In genomic region chrX:154096140-154097002, GRCh38 we compare ENCODE assay signal across 8 cellular contexts. TPM values are rescaled to one million over a fixed set of nuclear protein-coding genes. Genes with fewer than 3 reads are reported as not detected.
DNase-seq lines count a peak whose midpoint lies in the region; ATAC-seq and TF ChIP-seq lines count a peak whose summit lies in the region.

No MANE protein-coding gene starts in this region.

- DNase-seq in GM12864 (ENCODE audit: low read depth) (no peak), NCI-H82 (lab: John Stamatoyannopoulos, UW) (peak; percentile 75), iris pigment epithelial cell (ENCODE audit: low read depth) (peak; percentile 27), HEK293T (ENCODE audit: extremely low spot score) (no peak)

- peaks cover 0 to 15% (median 0%) of the 10 kb centered on the region in 5 experiments for H3K9me3 Mint-ChIP-seq in brain
- H3K9me3 Mint-ChIP-seq in stimulated activated memory B cell treated with anti-CD40 and anti-IgM and Interleukin-4, amounts not matched to agents 10 μg/mL and 1 μg/mL and 100 μg/mL, for 72 hours: no peaks in the 10 kb centered on the region

- POLR2A ChIA-PET in HEK293T (lab: Yijun Ruan, JAX): interaction anchor here (0.8 to 1.9 kb wide), 5 partner anchors 13 to 125 kb away, joined by 3 to 6 read pairs (median 4); partner anchors contain the start of gene HCFC1

- peak overlapping the region; percentile 90 to 94 (median 92) for H3K4me3 Mint-ChIP-seq in brain
- peak overlapping the region; percentile 97 for H3K4me3 Mint-ChIP-seq in stimulated activated memory B cell treated with anti-CD40 and anti-IgM and Interleukin-4, amounts not matched to agents 10 μg/mL and 1 μg/mL and 100 μg/mL, for 72 hours

- peaks cover 6% of the 10 kb centered on the region for H3K27me3 Mint-ChIP-seq in brain
- H3K27me3 Mint-ChIP-seq in stimulated activated memory B cell treated with anti-CD40 and anti-IgM and Interleukin-4, amounts not matched to agents 10 μg/mL and 1 μg/mL and 100 μg/mL, for 72 hours: no peaks in the 10 kb centered on the region

- ATAC-seq in stimulated activated memory B cell treated with anti-CD40 and anti-IgM and Interleukin-4, amounts not matched to agents 10 μg/mL and 1 μg/mL and 100 μg/mL, for 72 hours: peak; percentile 13
- ATAC-seq in HG02763 (IDR thresholded peaks at IDR 0.05; ENCODE audit: unreplicated experiment) (no peak), HG03469 (IDR thresholded peaks at IDR 0.05; ENCODE audit: unreplicated experiment) (no peak)

- H3K4me1 Mint-ChIP-seq in brain: peaks cover 59% of the 10 kb centered on the region
- H3K4me1 Mint-ChIP-seq in stimulated activated memory B cell treated with anti-CD40 and anti-IgM and Interleukin-4, amounts not matched to agents 10 μg/mL and 1 μg/mL and 100 μg/mL, for 72 hours: peaks cover 38% of the 10 kb centered on the region

- TF ChIP-seq CTCF in GM12864 (IDR thresholded peaks at IDR 0.05; ENCODE audit: low read depth, low read length, missing control alignments) (no peak), brain (conservative IDR thresholded peaks at IDR 0.05) (no peak)

- CTCF ChIA-PET in HEK293T (lab: Yijun Ruan, JAX): no interaction called here

- peak overlapping the region; percentile 84 for H3K4me3 ChIP-seq in GM12864 (ENCODE audit: low read depth, low read length)

- H3K36me3 Mint-ChIP-seq in brain: no peaks in the 10 kb centered on the region
- peaks cover 7% of the 10 kb centered on the region for H3K36me3 Mint-ChIP-seq in stimulated activated memory B cell treated with anti-CD40 and anti-IgM and Interleukin-4, amounts not matched to agents 10 μg/mL and 1 μg/mL and 100 μg/mL, for 72 hours

- H3K27ac Mint-ChIP-seq in brain: peak overlapping the region; percentile 84 to 98 (median 86)
- peak overlapping the region; percentile 97 for H3K27ac Mint-ChIP-seq in stimulated activated memory B cell treated with anti-CD40 and anti-IgM and Interleukin-4, amounts not matched to agents 10 μg/mL and 1 μg/mL and 100 μg/mL, for 72 hours

TF ChIP-seq in HEK293T, 16 proteins besides CTCF, POLR2A, EP300 and RAD21:
- TF ChIP-seq L3MBTL2 (conservative IDR thresholded peaks at IDR 0.05) (no peak), FOXM1 (IDR thresholded peaks at IDR 0.05; ENCODE audit: borderline replicate concordance) (no peak), CTBP1 (IDR thresholded peaks at IDR 0.05; ENCODE audit: borderline replicate concordance) (no peak), SUZ12 (IDR thresholded peaks at IDR 0.05) (no peak), PKNOX1 (IDR thresholded peaks at IDR 0.05) (no peak), FOXK2 (IDR thresholded peaks at IDR 0.05) (no peak), TARDBP (IDR thresholded peaks at IDR 0.05) (no peak), ELF4 (IDR thresholded peaks at IDR 0.05) (no peak), ARNT (IDR thresholded peaks at IDR 0.05) (no peak), BHLHE40 (IDR thresholded peaks at IDR 0.05; ENCODE audit: borderline replicate concordance) (no peak), FOXA1 (IDR thresholded peaks at IDR 0.05) (no peak)

RNA-seq across cellular contexts. Expression of gene MECP2, which starts 1.1 kb away (rescaled TPM):
- polyA plus RNA-seq in brain (ENCODE audit: insufficient read depth, low read depth, low replicate concordance): 40.8 TPM

RNA-seq across cellular contexts. Expression of gene OPN1LW, which starts 47.7 kb away (rescaled TPM):
- polyA plus RNA-seq in brain (ENCODE audit: insufficient read depth, low read depth, low replicate concordance): not detected

Comparison
In these comparisons a context has a peak if more than half of its experiments do, and no peak if none do; other contexts are left out.
1. DNase-seq: peak in NCI-H82 (single experiment) and iris pigment epithelial cell (single experiment); none in GM12864 (single experiment) and HEK293T (single experiment).